Comparison of ENCODE assay signal across 9 cellular contexts in genomic region chr2:155310589-155310988, GRCh38.
A peak's percentile ranks its signal among the peaks of the same experiment; 100 is the strongest.
DNase-seq lines count a peak whose midpoint lies in the region; ATAC-seq and TF ChIP-seq lines count a peak whose summit lies in the region.
"Had no signal": no experiment of that assay in that cellular context is flagged by ENCODE, and none has a peak within 500 bp of the region (broad histone marks: within the 10 kb centered on the region; RNA-seq: fewer than 3 reads in every experiment).

No MANE protein-coding gene starts in this region.

- TF ChIP-seq CTCF in HCT116 (IDR thresholded peaks at IDR 0.05 in 2 of 3, conservative IDR thresholded peaks at IDR 0.05 in 1 of 3; ENCODE audit: borderline replicate concordance in 1 of 3, insufficient read depth in 1 of 3, low read depth in 2 of 3, low read length in 2 of 3) (peak; percentile 37 to 76 (median 52); a peak in 5 of 6 replicates), brain (conservative IDR thresholded peaks at IDR 0.05) (peak; percentile 81 to 89)

- H3K4me3 ChIP-seq in HCT116 (replicated peaks in 1 of 2; ENCODE audit: low read depth in 1 of 2, low read length in 2 of 2), result no peak overlapping the region

- no peak overlapping the region for H3K27ac Mint-ChIP-seq in brain
- H3K27ac Mint-ChIP-seq: IgD-negative memory B cell had no signal

- H4K20me1 ChIP-seq in HCT116 (ENCODE audit: insufficient read depth), result no peaks in the 10 kb centered on the region

- 0 out of 2 replicates have a peak overlapping the region, but pooled peaks have one; percentile 16 for H3K4me2 ChIP-seq in HCT116 (ENCODE audit: low read length)

- no peak overlapping the region for H3K9ac ChIP-seq in HCT116 (ENCODE audit: low read length)

- H3K4me1 Mint-ChIP-seq in brain, result no peaks in the 10 kb centered on the region
- H3K4me1 Mint-ChIP-seq: IgD-negative memory B cell had no signal

- peak; percentile 69 for ATAC-seq in HCT116

- H3K36me3 Mint-ChIP-seq in brain, result no peaks in the 10 kb centered on the region
- H3K36me3 Mint-ChIP-seq: IgD-negative memory B cell had no signal

- no peaks in the 10 kb centered on the region for H3K4me1 ChIP-seq in HCT116 (ENCODE audit: control insufficient read depth in 1 of 2, insufficient read depth in 2 of 2, low read length in 2 of 2)

- no peaks in the 10 kb centered on the region for H3K9me2 ChIP-seq in HCT116 (ENCODE audit: insufficient read depth)

- H3K27me3 ChIP-seq in HCT116 (ENCODE audit: insufficient read depth, low read length), result no peaks in the 10 kb centered on the region

- POLR2A ChIA-PET in HCT116 (lab: Charles Lee), result no interaction called here

- no peaks in the 10 kb centered on the region for H3K9me3 ChIP-seq in HCT116 (ENCODE audit: control insufficient read depth in 1 of 2, insufficient read depth in 1 of 2, low read depth in 1 of 2, low read length in 2 of 2)

- no peak for TF ChIP-seq POLR2A in HCT116 (IDR thresholded peaks at IDR 0.05; ENCODE audit: borderline replicate concordance, extremely low read depth, insufficient read depth, insufficient read length)

- peak overlapping the region; percentile 91 for H2AFZ ChIP-seq in HCT116 (ENCODE audit: low read depth, low read length, poor library complexity, severe bottlenecking)

- no peaks in the 10 kb centered on the region for H3K79me2 ChIP-seq in HCT116 (ENCODE audit: insufficient read depth, low read length)

- H3K4me3 Mint-ChIP-seq in brain, result no peak overlapping the region
- H3K4me3 Mint-ChIP-seq: IgD-negative memory B cell had no signal

- H3K36me3 ChIP-seq in HCT116 (ENCODE audit: control insufficient read depth in 1 of 2, insufficient read depth in 2 of 2, low read length in 2 of 2), result no peaks in the 10 kb centered on the region

- no peak overlapping the region for H3K27ac ChIP-seq in HCT116 (ENCODE audit: low read depth, low read length)

- peak; percentile 11 for DNase-seq in EL
- DNase-seq in HCT116 (ENCODE audit: low read depth, low spot score), result peak; percentile 47
- DNase-seq in NCI-H2081 (lab: John Stamatoyannopoulos, UW), result peak; percentile 27 to 34
- DNase-seq in medulla oblongata (ENCODE audit: extremely low spot score), result peak; percentile 35
- no peak for DNase-seq in HCEC 1CT
- DNase-seq in activated T-cell treated with anti-CD3 and anti-CD28 coated beads, Interleukin-2, amount 50 U/mL, for 1 hour, result no peak
- DNase-seq in stimulated activated CD4-positive, alpha-beta T cell treated with anti-CD3 and anti-CD28 coated beads, Interleukin-15, amount 100 ng/mL, for 24 hours, result no peak

- H3K9me3 Mint-ChIP-seq in brain, result no peaks in the 10 kb centered on the region
- H3K9me3 Mint-ChIP-seq: IgD-negative memory B cell had no signal

- intact Hi-C loops in HCT116 (cut with micrococcal nuclease), result loop anchor here (1.0 kb wide), 3 partner anchors 687 to 908 kb away; no protein-coding TSS in a partner anchor

- no TSS peak for BruUV-seq in HCT116 (replicated peaks; lab: Mats Ljungman, UMichigan)

- no peaks in the 10 kb centered on the region for H3K27me3 Mint-ChIP-seq in brain
- H3K27me3 Mint-ChIP-seq: IgD-negative memory B cell had no signal

- RAD21 ChIA-PET in HCT116 (lab: Charles Lee; ENCODE audit: low non-redundant PET in 1 of 2, low total read pairs in 2 of 2, uncharacterized antibody in 2 of 2, unreplicated experiment in 2 of 2), result interaction anchor here in 1 of 2 experiments (0.7 kb wide), 1 partner anchor 10 kb away, joined by 3 read pairs; no protein-coding TSS in a partner anchor

- TF ChIP-seq RAD21 in HCT116 (IDR thresholded peaks at IDR 0.05; ENCODE audit: low read depth), result peak; percentile 78

- CTCF ChIA-PET in HCT116 (lab: Charles Lee), result interaction anchor here (0.6 to 1.1 kb wide), 5 partner anchors 9 to 909 kb away, joined by 3 to 12 read pairs (median 5); no protein-coding TSS in a partner anchor

TF ChIP-seq in HCT116, 20 proteins besides CTCF, POLR2A, EP300 and RAD21:
- no peak for TF ChIP-seq SP1 (IDR thresholded peaks at IDR 0.05; ENCODE audit: low read depth)
- no peak for TF ChIP-seq REST (IDR thresholded peaks at IDR 0.05; ENCODE audit: low read depth)
- no peak for TF ChIP-seq POLR2AphosphoS5 (IDR thresholded peaks at IDR 0.05; ENCODE audit: low read depth, low read length)
- TF ChIP-seq EGR1 (IDR thresholded peaks at IDR 0.05; ENCODE audit: low read depth), result no peak
- no peak for TF ChIP-seq CEBPB (IDR thresholded peaks at IDR 0.05; ENCODE audit: low read depth)
- no peak for TF ChIP-seq TCF7L2 (IDR thresholded peaks at IDR 0.05; ENCODE audit: borderline replicate concordance, extremely low read depth, insufficient read depth, insufficient read length)
- TF ChIP-seq EZH2 (IDR thresholded peaks at IDR 0.05), result no peak
- TF ChIP-seq, protein P1, sequence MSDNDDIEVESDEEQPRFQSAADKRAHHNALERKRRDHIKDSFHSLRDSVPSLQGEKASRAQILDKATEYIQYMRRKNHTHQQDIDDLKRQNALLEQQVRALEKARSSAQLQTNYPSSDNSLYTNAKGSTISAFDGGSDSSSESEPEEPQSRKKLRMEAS (IDR thresholded peaks at IDR 0.05), result no peak
- no peak for TF ChIP-seq SIN3A (IDR thresholded peaks at IDR 0.05; ENCODE audit: low read depth)

Comparison
In these comparisons a context has a peak if more than half of its experiments do, and no peak if none do; other contexts are left out.
1. DNase-seq: peak in EL (single experiment), HCT116 (single experiment), NCI-H2081 (2 of 2) and medulla oblongata (single experiment); none in HCEC 1CT (single experiment), activated T-cell treated with anti-CD3 and anti-CD28 coated beads, Interleukin-2, amount 50 U/mL, for 1 hour (single experiment) and stimulated activated CD4-positive, alpha-beta T cell treated with anti-CD3 and anti-CD28 coated beads, Interleukin-15, amount 100 ng/mL, for 24 hours (single experiment).